Comparison of ENCODE assay signal across 9 cellular contexts in the genomic region with DNA sequence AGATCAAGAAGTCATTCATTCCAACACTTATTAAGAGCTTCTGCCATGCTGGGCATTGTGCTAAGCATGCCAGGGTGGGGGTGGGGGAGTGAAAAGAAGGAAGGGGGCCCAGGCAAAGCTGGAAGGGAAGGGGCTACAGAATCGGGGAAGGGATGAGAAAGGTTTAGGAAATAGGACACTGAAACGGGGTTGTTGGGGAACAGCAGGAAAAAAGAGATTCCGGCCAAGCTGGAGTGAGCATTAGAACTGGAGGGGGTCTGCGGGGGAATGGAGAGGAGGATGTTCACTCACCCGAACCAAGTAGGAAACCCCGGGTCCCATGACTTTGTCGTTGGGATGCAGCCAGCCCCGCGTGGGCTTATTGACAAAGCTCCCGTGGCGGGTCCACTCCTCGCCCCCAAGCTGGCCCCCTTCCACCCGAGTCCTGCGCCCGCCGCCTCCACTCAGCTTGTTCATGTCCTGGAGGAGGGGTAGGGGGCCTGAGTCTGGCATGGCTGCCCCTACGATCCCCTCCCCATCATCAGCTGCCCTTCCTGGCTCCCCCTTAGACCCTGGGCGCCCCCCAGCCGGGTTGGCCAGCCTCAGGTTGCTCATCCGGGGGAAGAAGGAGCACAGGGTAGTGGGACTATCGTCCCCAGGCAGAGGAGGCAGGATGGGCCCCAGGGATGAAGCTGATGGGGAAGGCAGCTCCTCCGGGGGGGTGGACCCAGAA. TPM values are rescaled to one million over a fixed set of nuclear protein-coding genes. Genes with fewer than 3 reads are reported as not detected.
DNase-seq lines count a peak whose midpoint lies in the region; ATAC-seq lines count a peak whose summit lies in the region.
"Had no signal": no experiment of that assay in that cellular context is flagged by ENCODE, and none has a peak within 500 bp of the region (broad histone marks: within the 10 kb centered on the region; RNA-seq: fewer than 3 reads in every experiment).

No MANE protein-coding gene starts in this region.

- peaks cover 57% of the 10 kb centered on the region for H3K79me2 ChIP-seq in GM23248 (ENCODE audit: insufficient read depth)

- peaks cover 30% of the 10 kb centered on the region for H3K4me1 ChIP-seq in GM23248 (ENCODE audit: insufficient read depth)
- H3K4me1 ChIP-seq in right cardiac atrium (ENCODE audit: control insufficient read depth, insufficient read depth, low read length): peaks cover 17% of the 10 kb centered on the region
- H3K4me1 ChIP-seq in skeletal muscle tissue (ENCODE audit: control insufficient read depth in 3 of 3, insufficient read depth in 3 of 3, low read length in 3 of 3): peaks cover 55 to 64% (median 56%) of the 10 kb centered on the region in 3 donors

- no peaks in the 10 kb centered on the region for H3K9me3 ChIP-seq in GM23248 (ENCODE audit: low read depth)
- H3K9me3 ChIP-seq in right cardiac atrium (ENCODE audit: control insufficient read depth, low read length): no peaks in the 10 kb centered on the region
- H3K9me3 ChIP-seq in skeletal muscle tissue (ENCODE audit: control insufficient read depth in 3 of 3, low read length in 3 of 3): no peaks in the 10 kb centered on the region

- H3K9me3 Mint-ChIP-seq in activated naive CD8-positive, alpha-beta T cell treated with anti-CD3 and anti-CD28 coated beads, Interleukin-2, amount 10 ng/mL, durations not matched to agents 7 days and 5 days: no peaks in the 10 kb centered on the region
- no peaks in the 10 kb centered on the region for H3K9me3 Mint-ChIP-seq in activated CD8-positive, alpha-beta memory T cell treated with anti-CD3 and anti-CD28 coated beads, Interleukin-2, amount 10 ng/mL, durations not matched to agents 7 days and 5 days (ENCODE audit: low read depth)

- H3K9ac ChIP-seq in GM23248 (peak overlapping the region; percentile 98), skeletal muscle tissue (ENCODE audit: low read depth in 1 of 3, low read length in 3 of 3) (peak overlapping the region; percentile 75 to 83 (median 77))

- DNase-seq in GM23248: peak; percentile 36
- no peak for DNase-seq in activated naive CD8-positive, alpha-beta T cell treated with anti-CD3 and anti-CD28 coated beads, Interleukin-2, amount 10 ng/mL, durations not matched to agents 7 days and 5 days
- DNase-seq in right cardiac atrium: peak; percentile 54 to 78 (median 77)
- DNase-seq in hepatic stellate cell (ENCODE audit: low spot score): no peak
- DNase-seq in activated CD8-positive, alpha-beta memory T cell treated with anti-CD3 and anti-CD28 coated beads, Interleukin-2, amount 10 ng/mL, durations not matched to agents 7 days and 5 days: no peak
- no peak for DNase-seq in islet precursor cell
- DNase-seq in central memory CD4-positive, alpha-beta T cell: no peak
- DNase-seq: NCI-H345 had no signal

- H3K9me2 ChIP-seq in GM23248 (ENCODE audit: insufficient read depth): no peaks in the 10 kb centered on the region

- H3K36me3 ChIP-seq in GM23248 (ENCODE audit: low read depth) (peaks cover 25% of the 10 kb centered on the region), skeletal muscle tissue (ENCODE audit: control insufficient read depth in 3 of 3, insufficient read depth in 3 of 3, low read length in 3 of 3) (peaks cover 22 to 40% (median 36%) of the 10 kb centered on the region in 3 donors)

- H3K27me3 ChIP-seq in GM23248 (replicated peaks; ENCODE audit: insufficient read depth) (no peaks in the 10 kb centered on the region), right cardiac atrium (ENCODE audit: control insufficient read depth, insufficient read depth) (no peaks in the 10 kb centered on the region), skeletal muscle tissue (ENCODE audit: control insufficient read depth in 3 of 3, insufficient read depth in 3 of 3, low read length in 3 of 3) (no peaks in the 10 kb centered on the region)

- in situ Hi-C loops in GM23248 (cut with MboI): no loop called here

- ATAC-seq in activated naive CD8-positive, alpha-beta T cell treated with anti-CD3 and anti-CD28 coated beads, Interleukin-2, amount 10 ng/mL, durations not matched to agents 7 days and 5 days (ENCODE audit: low read depth): no peak
- no peak for ATAC-seq in right cardiac atrium
- no peak for ATAC-seq in activated CD8-positive, alpha-beta memory T cell treated with anti-CD3 and anti-CD28 coated beads, Interleukin-2, amount 10 ng/mL, durations not matched to agents 7 days and 5 days

- H2AFZ ChIP-seq in GM23248: no peak overlapping the region

- H3K27me3 Mint-ChIP-seq in activated naive CD8-positive, alpha-beta T cell treated with anti-CD3 and anti-CD28 coated beads, Interleukin-2, amount 10 ng/mL, durations not matched to agents 7 days and 5 days: no peaks in the 10 kb centered on the region
- no peaks in the 10 kb centered on the region for H3K27me3 Mint-ChIP-seq in activated CD8-positive, alpha-beta memory T cell treated with anti-CD3 and anti-CD28 coated beads, Interleukin-2, amount 10 ng/mL, durations not matched to agents 7 days and 5 days

- WGBS in GM23248 (ENCODE audit: low coverage in 1 of 2, low lambda C conversion rate in 2 of 2, missing lambda C conversion rate in 2 of 2), 2 experiments: 4 to 6% methylated on average over 5 to 17 of the region's 22 CpGs
- WGBS in right cardiac atrium: 20% methylated on average over 22 of the region's 22 CpGs

- POLR2A ChIA-PET in activated naive CD8-positive, alpha-beta T cell treated with anti-CD3 and anti-CD28 coated beads, Interleukin-2, amount 10 ng/mL, durations not matched to agents 7 days and 5 days (lab: Charles Lee): interaction anchor here (0.6 to 1.8 kb wide), 5 partner anchors 13 to 34 kb away, joined by 3 to 9 read pairs (median 4); partner anchors contain the start of genes FLAD1, PBXIP1 and PMVK

- CTCF ChIA-PET in activated CD8-positive, alpha-beta memory T cell treated with anti-CD3 and anti-CD28 coated beads, Interleukin-2, amount 10 ng/mL, durations not matched to agents 7 days and 5 days (lab: Charles Lee): interaction anchor here (1.2 to 4.7 kb wide), 8 partner anchors 9 to 115 kb away, joined by 3 to 17 read pairs (median 6); partner anchors contain the start of genes FLAD1 and PYGO2

- H3K27ac Mint-ChIP-seq in activated naive CD8-positive, alpha-beta T cell treated with anti-CD3 and anti-CD28 coated beads, Interleukin-2, amount 10 ng/mL, durations not matched to agents 7 days and 5 days: peak overlapping the region; percentile 64
- no peak overlapping the region for H3K27ac Mint-ChIP-seq in activated CD8-positive, alpha-beta memory T cell treated with anti-CD3 and anti-CD28 coated beads, Interleukin-2, amount 10 ng/mL, durations not matched to agents 7 days and 5 days

- H3K4me3 ChIP-seq in GM23248 (peak overlapping the region; percentile 82), right cardiac atrium (ENCODE audit: low read length) (peak overlapping the region; percentile 36), skeletal muscle tissue (ENCODE audit: low read length in 3 of 3) (peak overlapping the region; percentile 57 to 71 (median 67))

- peak overlapping the region; percentile 96 for H3K4me2 ChIP-seq in GM23248 (ENCODE audit: unreplicated experiment)

- H3K4me1 Mint-ChIP-seq in activated naive CD8-positive, alpha-beta T cell treated with anti-CD3 and anti-CD28 coated beads, Interleukin-2, amount 10 ng/mL, durations not matched to agents 7 days and 5 days: peaks cover 36% of the 10 kb centered on the region
- H3K4me1 Mint-ChIP-seq in activated CD8-positive, alpha-beta memory T cell treated with anti-CD3 and anti-CD28 coated beads, Interleukin-2, amount 10 ng/mL, durations not matched to agents 7 days and 5 days: peaks cover 43% of the 10 kb centered on the region

- intact Hi-C loops in right cardiac atrium (cut with DNase I): loop anchor here in 2 of 4 donors (10.0 kb wide), 2 partner anchors 45 to 95 kb away; partner anchors contain the start of gene EFNA4 (in 1 of the 2)

- peaks cover 19% of the 10 kb centered on the region for H3K36me3 Mint-ChIP-seq in activated naive CD8-positive, alpha-beta T cell treated with anti-CD3 and anti-CD28 coated beads, Interleukin-2, amount 10 ng/mL, durations not matched to agents 7 days and 5 days
- H3K36me3 Mint-ChIP-seq in activated CD8-positive, alpha-beta memory T cell treated with anti-CD3 and anti-CD28 coated beads, Interleukin-2, amount 10 ng/mL, durations not matched to agents 7 days and 5 days: peaks cover 10% of the 10 kb centered on the region

- H3K4me3 Mint-ChIP-seq in activated naive CD8-positive, alpha-beta T cell treated with anti-CD3 and anti-CD28 coated beads, Interleukin-2, amount 10 ng/mL, durations not matched to agents 7 days and 5 days: no peak overlapping the region
- H3K4me3 Mint-ChIP-seq in activated CD8-positive, alpha-beta memory T cell treated with anti-CD3 and anti-CD28 coated beads, Interleukin-2, amount 10 ng/mL, durations not matched to agents 7 days and 5 days: no peak overlapping the region

- H3F3A ChIP-seq in GM23248 (ENCODE audit: insufficient read depth): peaks cover 46% of the 10 kb centered on the region

- no peaks in the 10 kb centered on the region for H4K20me1 ChIP-seq in GM23248 (ENCODE audit: insufficient read depth)

- H3K27ac ChIP-seq in GM23248 (peak overlapping the region; percentile 99), right cardiac atrium (ENCODE audit: low read length) (peak overlapping the region; percentile 90), skeletal muscle tissue (ENCODE audit: low read depth, low read length) (peak overlapping the region; percentile 99)

RNA-seq across cellular contexts. Expression of gene SHC1, which starts 0.7 kb away (rescaled TPM):
- total RNA-seq in GM23248 (2014; rRNA removed; shearing (Covaris generic)): 295 and 319 TPM in 2 replicates
- 275 and 278 TPM in 2 replicates for polyA plus RNA-seq in GM23248 (2016; fragmentation: Nextera tagmentation; extraction: Ambion mirVana)
- 10 to 100 TPM; 67.4 to 72.3 TPM for total RNA-seq in activated naive CD8-positive, alpha-beta T cell treated with anti-CD3 and anti-CD28 coated beads, Interleukin-2, amount 10 ng/mL, durations not matched to agents 7 days and 5 days
- total RNA-seq in right cardiac atrium: 10 to 100 TPM; 63.2 to 81.7 (median 71.4) TPM
- 37.9 TPM for polyA plus RNA-seq in right cardiac atrium
- total RNA-seq in skeletal muscle tissue: 36.0 TPM
- 10 to 100 TPM; 48.0 to 57.4 TPM for total RNA-seq in activated CD8-positive, alpha-beta memory T cell treated with anti-CD3 and anti-CD28 coated beads, Interleukin-2, amount 10 ng/mL, durations not matched to agents 7 days and 5 days

RNA-seq across cellular contexts. Expression of gene CKS1B, which starts 4.6 kb away (rescaled TPM):
- total RNA-seq in GM23248 (2014; rRNA removed; shearing (Covaris generic)): 45.6 and 50.3 TPM in 2 replicates
- polyA plus RNA-seq in GM23248 (2016; fragmentation: Nextera tagmentation; extraction: Ambion mirVana) (113 and 119 TPM in 2 replicates), right cardiac atrium (28.9 TPM)
- total RNA-seq in activated naive CD8-positive, alpha-beta T cell treated with anti-CD3 and anti-CD28 coated beads, Interleukin-2, amount 10 ng/mL, durations not matched to agents 7 days and 5 days: 100 to 1,000 TPM; 112 to 114 TPM
- total RNA-seq in right cardiac atrium (10 to 100 TPM; 19.9 to 28.1 (median 23.4) TPM), skeletal muscle tissue (31.8 TPM)
- 100 to 1,000 TPM; 149 to 155 TPM for total RNA-seq in activated CD8-positive, alpha-beta memory T cell treated with anti-CD3 and anti-CD28 coated beads, Interleukin-2, amount 10 ng/mL, durations not matched to agents 7 days and 5 days

RNA-seq across cellular contexts. Expression of gene PYGO2, which starts 8.3 kb away (rescaled TPM):
- 13.2 and 14.9 TPM in 2 replicates for total RNA-seq in GM23248 (2014; rRNA removed; shearing (Covaris generic))
- polyA plus RNA-seq in GM23248 (2016; fragmentation: Nextera tagmentation; extraction: Ambion mirVana) (14.7 and 15.4 TPM in 2 replicates), right cardiac atrium (14.3 TPM)
- total RNA-seq in activated naive CD8-positive, alpha-beta T cell treated with anti-CD3 and anti-CD28 coated beads, Interleukin-2, amount 10 ng/mL, durations not matched to agents 7 days and 5 days: 10 to 100 TPM; 55.3 TPM
- total RNA-seq in right cardiac atrium (10 to 100 TPM; 14.6 to 22.0 (median 18.6) TPM), skeletal muscle tissue (16.2 TPM)
- total RNA-seq in activated CD8-positive, alpha-beta memory T cell treated with anti-CD3 and anti-CD28 coated beads, Interleukin-2, amount 10 ng/mL, durations not matched to agents 7 days and 5 days: 10 to 100 TPM; 44.0 to 47.9 TPM

RNA-seq across cellular contexts. Expression of gene FLAD1, which starts 13.2 kb away (rescaled TPM):
- total RNA-seq in GM23248 (2014; rRNA removed; shearing (Covaris generic)): 15.6 and 21.3 TPM in 2 replicates
- polyA plus RNA-seq in GM23248 (2016; fragmentation: Nextera tagmentation; extraction: Ambion mirVana): 26.4 and 30.2 TPM in 2 replicates
- 10 to 100 TPM; 46.2 to 48.9 TPM for total RNA-seq in activated naive CD8-positive, alpha-beta T cell treated with anti-CD3 and anti-CD28 coated beads, Interleukin-2, amount 10 ng/mL, durations not matched to agents 7 days and 5 days
- total RNA-seq in right cardiac atrium: 10 to 100 TPM; 22.8 to 32.7 (median 25.2) TPM
- 25.3 TPM for polyA plus RNA-seq in right cardiac atrium
- total RNA-seq in skeletal muscle tissue: 16.2 TPM
- total RNA-seq in activated CD8-positive, alpha-beta memory T cell treated with anti-CD3 and anti-CD28 coated beads, Interleukin-2, amount 10 ng/mL, durations not matched to agents 7 days and 5 days: 10 to 100 TPM; 48.2 to 63.7 TPM

RNA-seq across cellular contexts. Expression of gene PBXIP1, which starts 14.0 kb away (rescaled TPM):
- 70.4 and 72.2 TPM in 2 replicates for total RNA-seq in GM23248 (2014; rRNA removed; shearing (Covaris generic))
- polyA plus RNA-seq in GM23248 (2016; fragmentation: Nextera tagmentation; extraction: Ambion mirVana) (25.9 and 26.4 TPM in 2 replicates), right cardiac atrium (82.9 TPM)
- 100 to 1,000 TPM; 149 to 155 TPM for total RNA-seq in activated naive CD8-positive, alpha-beta T cell treated with anti-CD3 and anti-CD28 coated beads, Interleukin-2, amount 10 ng/mL, durations not matched to agents 7 days and 5 days
- total RNA-seq in right cardiac atrium (100 to 1,000 TPM in 1 of 4 donors, 10 to 100 TPM in 3; 84.8 to 104 (median 90.1) TPM), skeletal muscle tissue (190 TPM)
- total RNA-seq in activated CD8-positive, alpha-beta memory T cell treated with anti-CD3 and anti-CD28 coated beads, Interleukin-2, amount 10 ng/mL, durations not matched to agents 7 days and 5 days: 10 to 100 TPM; 52.6 to 61.5 TPM

Comparison
In these comparisons a context has a peak if more than half of its experiments do, and no peak if none do; other contexts are left out.
1. DNase-seq: peak in GM23248 (single experiment) and right cardiac atrium (3 of 3); none in activated naive CD8-positive, alpha-beta T cell treated with anti-CD3 and anti-CD28 coated beads, Interleukin-2, amount 10 ng/mL, durations not matched to agents 7 days and 5 days (single experiment), hepatic stellate cell (single experiment), activated CD8-positive, alpha-beta memory T cell treated with anti-CD3 and anti-CD28 coated beads, Interleukin-2, amount 10 ng/mL, durations not matched to agents 7 days and 5 days (single experiment), islet precursor cell (single experiment) and central memory CD4-positive, alpha-beta T cell (single experiment).
2. Peak in every context shown above with its lines, with median percentiles within 50 percentile points of each other: H3K27ac ChIP-seq and H3K4me3 ChIP-seq.